1 cellular context compared by ENCODE assay signal in genomic region chr22:43230983-43231723, GRCh38.
TF ChIP-seq lines count a peak whose summit lies in the region.

No MANE protein-coding gene starts in this region.

TF ChIP-seq in HepG2, 621 proteins besides CTCF, POLR2A, EP300 and RAD21 (continued from another document and continues in another):
- no peak for TF ChIP-seq ZBTB33 (CRISPR knock-in tag; IDR thresholded peaks at IDR 0.05)
- no peak for TF ChIP-seq MIER3 (CRISPR knock-in tag; IDR thresholded peaks at IDR 0.05; ENCODE audit: borderline replicate concordance)
- TF ChIP-seq ZBTB3 (CRISPR knock-in tag; IDR thresholded peaks at IDR 0.05; ENCODE audit: borderline replicate concordance, low read depth), result no peak
- no peak for TF ChIP-seq ZNF260 (CRISPR knock-in tag; IDR thresholded peaks at IDR 0.05; ENCODE audit: borderline replicate concordance, low read depth)
- TF ChIP-seq ZNF841 (CRISPR knock-in tag; IDR thresholded peaks at IDR 0.05; ENCODE audit: borderline replicate concordance), result no peak
- TF ChIP-seq ATRX (CRISPR knock-in tag; IDR thresholded peaks at IDR 0.05; ENCODE audit: borderline replicate concordance), result no peak
- TF ChIP-seq IRF2 (CRISPR knock-in tag; IDR thresholded peaks at IDR 0.05), result no peak
- no peak for TF ChIP-seq KLF9 (CRISPR knock-in tag; IDR thresholded peaks at IDR 0.05; ENCODE audit: low read depth)
- TF ChIP-seq ZNF292 (CRISPR knock-in tag; IDR thresholded peaks at IDR 0.05; ENCODE audit: borderline replicate concordance, low read depth), result no peak
- no peak for TF ChIP-seq U2AF1 (optimal IDR thresholded peaks at IDR 0.05; ENCODE audit: low read depth, low read length)
- no peak for TF ChIP-seq RFX3 (CRISPR knock-in tag; IDR thresholded peaks at IDR 0.05)
- no peak for TF ChIP-seq SP4 (CRISPR knock-in tag; IDR thresholded peaks at IDR 0.05)
- peak; percentile 88 for TF ChIP-seq STAG1 (CRISPR knock-in tag; IDR thresholded peaks at IDR 0.05)
- TF ChIP-seq ZNF281 (CRISPR knock-in tag; IDR thresholded peaks at IDR 0.05; ENCODE audit: borderline replicate concordance), result no peak
- no peak for TF ChIP-seq ZNF615 (CRISPR knock-in tag; IDR thresholded peaks at IDR 0.05; ENCODE audit: borderline replicate concordance)
- TF ChIP-seq EZH2 (conservative IDR thresholded peaks at IDR 0.05; ENCODE audit: low read depth, low read length), result no peak
- TF ChIP-seq ZNF83 (CRISPR knock-in tag; IDR thresholded peaks at IDR 0.05; ENCODE audit: borderline replicate concordance), result no peak
- no peak for TF ChIP-seq ASH2L (IDR thresholded peaks at IDR 0.05; ENCODE audit: insufficient read length, low read depth, low read length)
- TF ChIP-seq TBL1XR1 (IDR thresholded peaks at IDR 0.05; ENCODE audit: borderline replicate concordance, low read length, partially characterized antibody), result no peak
- no peak for TF ChIP-seq ZNF350 (CRISPR knock-in tag; IDR thresholded peaks at IDR 0.05; ENCODE audit: borderline replicate concordance, low read depth)
- TF ChIP-seq ZNF331 (CRISPR knock-in tag; IDR thresholded peaks at IDR 0.05), result no peak
- no peak; the same call in 1 of the 2 replicates for TF ChIP-seq MIXL1 (CRISPR knock-in tag; IDR thresholded peaks at IDR 0.05)
- TF ChIP-seq ZNF687 (CRISPR knock-in tag; IDR thresholded peaks at IDR 0.05), result peak; percentile 22; the same call in 1 of the 2 replicates
- TF ChIP-seq KDM3A (CRISPR knock-in tag; IDR thresholded peaks at IDR 0.05; ENCODE audit: low read depth), result 0 out of 2 replicates have a peak, but pooled peaks have one; percentile 56
- no peak for TF ChIP-seq ZNF503 (CRISPR knock-in tag; IDR thresholded peaks at IDR 0.05)
- TF ChIP-seq TEAD3 (CRISPR knock-in tag; optimal IDR thresholded peaks at IDR 0.05; ENCODE audit: borderline replicate concordance), result peak; percentile 28
- TF ChIP-seq SRSF9 (IDR thresholded peaks at IDR 0.05; ENCODE audit: borderline replicate concordance, insufficient read depth, low read depth, low read length, poor library complexity, severe bottlenecking), result no peak
- TF ChIP-seq HNRNPUL1 (IDR thresholded peaks at IDR 0.05; ENCODE audit: low read depth, low read length), result no peak
- peak; percentile 41; the same call in 1 of the 2 replicates for TF ChIP-seq SALL1 (CRISPR knock-in tag; IDR thresholded peaks at IDR 0.05)
- TF ChIP-seq GABPA (IDR thresholded peaks at IDR 0.05; ENCODE audit: low read depth, low read length), result no peak
- TF ChIP-seq GABPA (CRISPR knock-in tag; IDR thresholded peaks at IDR 0.05; ENCODE audit: low read depth), result no peak
- TF ChIP-seq FOXO4 (CRISPR knock-in tag; conservative IDR thresholded peaks at IDR 0.05), result no peak
- no peak for TF ChIP-seq TCF7L2 (IDR thresholded peaks at IDR 0.05; ENCODE audit: low read depth, low read length)
- TF ChIP-seq MXI1 (IDR thresholded peaks at IDR 0.05; ENCODE audit: borderline replicate concordance, low read depth, low read length), result no peak
- TF ChIP-seq ZNF609 (CRISPR knock-in tag; IDR thresholded peaks at IDR 0.05; ENCODE audit: borderline replicate concordance), result no peak
- no peak for TF ChIP-seq ZNF558 (CRISPR knock-in tag; IDR thresholded peaks at IDR 0.05; ENCODE audit: borderline replicate concordance)
- no peak for TF ChIP-seq PRDM4 (CRISPR knock-in tag; IDR thresholded peaks at IDR 0.05; ENCODE audit: borderline replicate concordance)
- TF ChIP-seq NR2F6 (IDR thresholded peaks at IDR 0.05), result no peak
- TF ChIP-seq NR2F6 (CRISPR knock-in tag; IDR thresholded peaks at IDR 0.05), result no peak
- no peak for TF ChIP-seq NKX3-1 (CRISPR knock-in tag; IDR thresholded peaks at IDR 0.05)
